Comparison of ENCODE assay signal across 35 cellular contexts in the genomic region with DNA sequence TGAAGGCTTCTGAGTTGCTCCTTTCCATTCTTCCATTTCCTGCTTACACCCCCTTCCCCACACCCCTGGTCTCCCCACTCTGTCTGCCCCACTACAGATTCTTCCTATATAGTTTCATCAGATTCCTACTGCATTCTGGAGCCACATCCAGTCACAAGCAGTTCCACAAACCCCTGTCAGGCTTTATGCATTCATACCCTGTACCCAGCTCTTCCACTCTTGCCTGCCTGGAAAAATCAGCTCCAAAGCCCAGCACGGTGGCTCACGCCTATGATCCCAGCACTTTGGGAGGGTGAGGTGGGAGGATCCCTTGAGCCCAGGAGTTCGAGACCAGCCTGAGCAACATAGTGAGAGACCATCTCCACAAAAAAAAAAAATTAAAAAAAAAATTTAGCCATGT.
DNase-seq lines count a peak whose midpoint lies in the region; ATAC-seq, FAIRE-seq and TF ChIP-seq lines count a peak whose summit lies in the region.
"Had no signal": no experiment of that assay in that cellular context is flagged by ENCODE, and none has a peak within 500 bp of the region (broad histone marks: within the 10 kb centered on the region; RNA-seq: fewer than 3 reads in every experiment).

No MANE protein-coding gene starts in this region.

- H3K27ac Mint-ChIP-seq in GM23338 = no peak overlapping the region
- H3K27ac Mint-ChIP-seq: B cell; CD14-positive monocyte; CD4-positive, alpha-beta memory T cell; CD4-positive, alpha-beta T cell; CD4-positive, CD25-positive, alpha-beta regulatory T cell; CD8-positive, alpha-beta memory T cell; CD8-positive, alpha-beta T cell had no signal

- H2AFZ ChIP-seq in GM23338 = 0 out of 2 replicates have a peak overlapping the region, but pooled peaks have one; percentile 45

- H3K79me2 ChIP-seq in GM23338 (replicated peaks; ENCODE audit: insufficient read depth) = no peaks in the 10 kb centered on the region

- H3F3A ChIP-seq in GM23338 (replicated peaks; ENCODE audit: low read depth) = no peaks in the 10 kb centered on the region

- H3K36me3 ChIP-seq in GM23338 (ENCODE audit: insufficient read depth) = no peaks in the 10 kb centered on the region
- no peaks in the 10 kb centered on the region for H3K36me3 ChIP-seq in body of pancreas (replicated peaks in 1 of 2; ENCODE audit: insufficient read depth in 1 of 2, low read depth in 2 of 2)
- H3K36me3 ChIP-seq in pancreas = no peaks in the 10 kb centered on the region
- H3K36me3 ChIP-seq: BE2C; BLaER1; BLaER1 treated with 17β-estradiol and CSF1 and Interleukin-3, amounts not matched to agents 10 nM and 100 nM had no signal

- ATAC-seq in GM23338 (no peak), body of pancreas (peak; percentile 12), pancreas (peak; percentile 38 to 68 (median 62)), GM21786 (IDR thresholded peaks at IDR 0.05; ENCODE audit: unreplicated experiment) (no peak)
- ATAC-seq: A549; CD8-positive, alpha-beta T cell had no signal

- H3K27me3 Mint-ChIP-seq in GM23338 (ENCODE audit: insufficient read depth, low read depth, poor library complexity) = peaks cover 4% of the 10 kb centered on the region

- H3K9me2 ChIP-seq in GM23338 (ENCODE audit: insufficient read depth) = no peaks in the 10 kb centered on the region

- no peaks in the 10 kb centered on the region for H3K27me3 ChIP-seq in GM23338 (ENCODE audit: insufficient read depth)
- H3K27me3 ChIP-seq in body of pancreas = no peaks in the 10 kb centered on the region
- H3K27me3 ChIP-seq in pancreas = no peaks in the 10 kb centered on the region
- H3K27me3 ChIP-seq: BE2C; BLaER1; BLaER1 treated with 17β-estradiol and CSF1 and Interleukin-3, amounts not matched to agents 10 nM and 100 nM had no signal

- TF ChIP-seq CTCF in GM23338 (conservative IDR thresholded peaks at IDR 0.05; ENCODE audit: low read depth in 2 of 2) = no peak
- TF ChIP-seq CTCF in body of pancreas (IDR thresholded peaks at IDR 0.05) = no peak
- no peak for TF ChIP-seq CTCF in pancreas (IDR thresholded peaks at IDR 0.05)

- intact Hi-C loops in body of pancreas (cut with DNase I) (no loop called here), pancreas (cut with DNase I) (no loop called here)

- no peaks in the 10 kb centered on the region for H3K36me3 Mint-ChIP-seq in GM23338 (ENCODE audit: low read depth)
- H3K36me3 Mint-ChIP-seq: CD14-positive monocyte; CD4-positive, alpha-beta memory T cell; CD4-positive, CD25-positive, alpha-beta regulatory T cell; CD8-positive, alpha-beta memory T cell; CD8-positive, alpha-beta T cell had no signal

- TF ChIP-seq POLR2A in body of pancreas (IDR thresholded peaks at IDR 0.05) = no peak

- H3K4me1 Mint-ChIP-seq in GM23338 = peaks cover 25% of the 10 kb centered on the region; the same call in 2 of the 3 replicates
- H3K4me1 Mint-ChIP-seq: B cell; CD14-positive monocyte; CD4-positive, CD25-positive, alpha-beta regulatory T cell; CD8-positive, alpha-beta memory T cell had no signal

- H3K4me1 ChIP-seq in GM23338 (ENCODE audit: insufficient read depth) = peaks cover 23% of the 10 kb centered on the region
- peaks cover 11% of the 10 kb centered on the region for H3K4me1 ChIP-seq in body of pancreas
- H3K4me1 ChIP-seq in pancreas = peaks cover 0 to 13% (median 6%) of the 10 kb centered on the region in 3 donors
- H3K4me1 ChIP-seq: A549, BE2C, BLaER1, Caco-2 had no signal

- H3K4me3 Mint-ChIP-seq in GM23338 = no peak overlapping the region
- H3K4me3 Mint-ChIP-seq: B cell; CD4-positive, alpha-beta T cell; CD4-positive, CD25-positive, alpha-beta regulatory T cell; CD8-positive, alpha-beta T cell had no signal

- H3K27ac ChIP-seq in GM23338 (ENCODE audit: low read depth) (no peak overlapping the region), body of pancreas (peak overlapping the region in 3 of 4 donors; percentile 23 to 51 (median 34)), pancreas (peak overlapping the region in 1 of 4 donors; percentile 58)
- H3K27ac ChIP-seq: 22Rv1; A549; BLaER1; BLaER1 treated with 17β-estradiol and CSF1 and Interleukin-3, amounts not matched to agents 10 nM and 100 nM; C4-2B had no signal

- H4K20me1 ChIP-seq in GM23338 (replicated peaks; ENCODE audit: insufficient read depth) = no peaks in the 10 kb centered on the region
- H4K20me1 ChIP-seq: BLaER1; BLaER1 treated with 17β-estradiol and CSF1 and Interleukin-3, amounts not matched to agents 10 nM and 100 nM had no signal

- H3K4me2 ChIP-seq in GM23338 = no peak overlapping the region
- H3K4me2 ChIP-seq: A549; BLaER1; BLaER1 treated with 17β-estradiol and CSF1 and Interleukin-3, amounts not matched to agents 10 nM and 100 nM had no signal

- H3K9me3 ChIP-seq in body of pancreas (no peaks in the 10 kb centered on the region), pancreas (no peaks in the 10 kb centered on the region)
- H3K9me3 ChIP-seq: A549; BE2C; BLaER1; BLaER1 treated with 17β-estradiol and CSF1 and Interleukin-3, amounts not matched to agents 10 nM and 100 nM; Caco-2 had no signal

- H3K4me3 ChIP-seq in GM23338 (no peak overlapping the region), body of pancreas (no peak overlapping the region), pancreas (no peak overlapping the region)
- H3K4me3 ChIP-seq: A549; BLaER1; BLaER1 treated with 17β-estradiol and CSF1 and Interleukin-3, amounts not matched to agents 10 nM and 100 nM had no signal

- peaks cover 11% of the 10 kb centered on the region for H3K9me3 Mint-ChIP-seq in GM23338
- H3K9me3 Mint-ChIP-seq: CD4-positive, alpha-beta T cell; CD8-positive, alpha-beta memory T cell had no signal

- no peak for DNase-seq in GM23338 (ENCODE audit: low spot score)
- DNase-seq in body of pancreas = no peak
- DNase-seq in pancreas = no peak
- DNase-seq in ecto neural progenitor cell (ENCODE audit: low spot score) = no peak
- no peak for DNase-seq in stimulated activated naive CD4-positive, alpha-beta T cell treated with Interleukin-2 at 50 U/mL for 16 hours (lab: John Stamatoyannopoulos, UW)
- DNase-seq: 8988T; ACHN; AML-193; BE2C; C1 segment of cervical spinal cord; Caco-2; Calu3; CD4-positive, alpha-beta memory T cell; CD4-positive, alpha-beta T cell; CD4-positive, CD25-positive, alpha-beta regulatory T cell; CD8-positive, alpha-beta memory T cell; CD8-positive, alpha-beta T cell; COR-L47; DMS 273 treated with DMSO at 0.1 percent for 48 hours; DMS153; DMS53; DMS79; DMS79 treated with DMSO at 0.1 percent for 48 hours; DND-41; EL had no signal

- FAIRE-seq in pancreas (lab: Jason Lieb, UNC) = no peak
- FAIRE-seq: A204.1, A549, D721Med had no signal

- 48 to 62% methylated on average over 3 of the region's 3 CpGs for WGBS in body of pancreas, 2 donors
- 58 to 63% methylated on average over 3 of the region's 3 CpGs for WGBS in pancreas, 2 donors

TF ChIP-seq in GM23338, 12 proteins besides CTCF, POLR2A, EP300 and RAD21 (continues in another document):
- TF ChIP-seq CREB1 (CRISPR knock-in tag; IDR thresholded peaks at IDR 0.05; ENCODE audit: low read depth) (no peak), STAT1 (IDR thresholded peaks at IDR 0.05; ENCODE audit: unreplicated experiment) (no peak)

Comparison
In these comparisons a context has a peak if more than half of its experiments do, and no peak if none do; other contexts are left out.
1. ATAC-seq: peak in body of pancreas (single experiment) and pancreas (4 of 4); none in GM23338 (single experiment) and GM21786 (single experiment).